Comparison of ENCODE assay signal across 8 cellular contexts in genomic region chr5:123610665-123611406, GRCh38.
DNase-seq lines count a peak whose midpoint lies in the region; ATAC-seq, FAIRE-seq and TF ChIP-seq lines count a peak whose summit lies in the region.

No MANE protein-coding gene starts in this region.

- peak; percentile 51 to 92 (median 63); a peak in 5 of 6 replicates for TF ChIP-seq CTCF in K562 (IDR thresholded peaks at IDR 0.05 in 2 of 3, conservative IDR thresholded peaks at IDR 0.05 in 1 of 3; ENCODE audit: insufficient read depth in 2 of 3, low read depth in 1 of 3, low read length in 3 of 3)
- TF ChIP-seq CTCF in spleen (IDR thresholded peaks at IDR 0.05 in 8 of 11, conservative IDR thresholded peaks at IDR 0.05 in 3 of 11), result peak; percentile 71 to 92 (median 80)

- H3K4me1 ChIP-seq in K562 (replicated peaks in 1 of 2; ENCODE audit: control insufficient read depth in 2 of 2, insufficient read depth in 2 of 2, low read length in 2 of 2), result no peaks in the 10 kb centered on the region
- H3K4me1 ChIP-seq in spleen, result peaks cover 0 to 9% (median 5%) of the 10 kb centered on the region in 6 donors

- POLR2A ChIA-PET in K562 (lab: Yijun Ruan, JAX), result no interaction called here

- DNase-seq in Caki2 (ENCODE audit: low read depth) (peak; percentile 31), NCI-H69 (lab: John Stamatoyannopoulos, UW) (peak; percentile 68), K562 (ENCODE audit: extremely low read depth in 1 of 4, low spot score in 3 of 4) (peak; percentile 30 to 59 (median 42)), iPS DF 4.7 (ENCODE audit: extremely low read depth, low spot score) (peak; percentile 14), spleen (no peak)

- H3K36me3 ChIP-seq in K562 (ENCODE audit: control insufficient read depth, insufficient read depth, low read length) (peaks cover 11% of the 10 kb centered on the region; the same call in 1 of the 3 replicates), spleen (peaks cover 0 to 60% (median 19%) of the 10 kb centered on the region in 6 donors)

- TF ChIP-seq RAD21 in K562 (CRISPR knock-in tag; conservative IDR thresholded peaks at IDR 0.05 in 1 of 2, IDR thresholded peaks at IDR 0.05 in 1 of 2), result peak; percentile 91 to 95

- intact Hi-C loops in K562 (cut with micrococcal nuclease), result loop anchor here (5.0 to 10.0 kb wide), 5 partner anchors 186 to 1109 kb away; partner anchors contain the start of genes CEP120 and PPIC
- intact Hi-C loops in spleen (cut with DNase I; ENCODE audit: low total_unique reads), result no loop called here

- no peak overlapping the region for H3K4me2 ChIP-seq in K562 (ENCODE audit: insufficient read depth, low read length)

- H3K9me1 ChIP-seq in K562 (ENCODE audit: control insufficient read depth, insufficient read depth, low read length), result no peaks in the 10 kb centered on the region

- no peak overlapping the region for H3K9ac ChIP-seq in K562 (ENCODE audit: insufficient read depth in 1 of 2, low read depth in 2 of 2, low read length in 2 of 2)

- H3K79me2 ChIP-seq in K562 (ENCODE audit: control insufficient read depth, insufficient read depth, low read length), result no peaks in the 10 kb centered on the region

- no peaks in the 10 kb centered on the region for H3K27me3 ChIP-seq in K562 (ENCODE audit: control insufficient read depth in 2 of 2, insufficient read depth in 2 of 2, low read length in 2 of 2)
- H3K27me3 ChIP-seq in spleen (replicated peaks in 1 of 7), result no peaks in the 10 kb centered on the region

- H3K9me3 ChIP-seq in K562 (replicated peaks; ENCODE audit: control insufficient read depth, insufficient read depth, low read depth, low read length) (no peaks in the 10 kb centered on the region), spleen (no peaks in the 10 kb centered on the region)

- TF ChIP-seq POLR2A in K562 (conservative IDR thresholded peaks at IDR 0.05) (no peak), spleen (IDR thresholded peaks at IDR 0.05) (no peak)

- no peak overlapping the region for H2AFZ ChIP-seq in K562 (ENCODE audit: low read depth, low read length)

- CTCF ChIA-PET in K562 (lab: Yijun Ruan, JAX; ENCODE audit: low intra/inter-chr PET ratio), result interaction anchor here (1.2 to 2.3 kb wide), 3 partner anchors 188 to 1110 kb away, joined by 3 to 7 read pairs (median 3); partner anchors contain the start of gene CEP120

- H4K20me1 ChIP-seq in K562 (replicated peaks; ENCODE audit: control insufficient read depth, insufficient read depth, low read length), result no peaks in the 10 kb centered on the region

- TF ChIP-seq EP300 in K562 (IDR thresholded peaks at IDR 0.05; ENCODE audit: low read length), result no peak

- BruUV-seq in K562 (replicated peaks; lab: Mats Ljungman, UMichigan), result no TSS peak

- in situ Hi-C loops in Caki2 (cut with HindIII; ENCODE audit: low pct_unique_long_range_greater_than_20kb, low sequenced_read_pairs) (no loop called here), K562 (cut with MboI) (loop anchor here (25.0 kb wide), 1 partner anchor 1099 kb away; no protein-coding TSS in a partner anchor)

- WGBS in K562 (ENCODE audit: insufficient coverage, low coverage, missing lambda C conversion rate), result 32% methylated on average over 5 of the region's 5 CpGs
- 43 to 53% (median 46%) methylated on average over 5 of the region's 5 CpGs for WGBS in spleen, 5 donors

- no peak overlapping the region for H3K4me3 ChIP-seq in K562
- no peak overlapping the region for H3K4me3 ChIP-seq in spleen

- peak; percentile 84 for FAIRE-seq in K562 (lab: Jason Lieb, UNC)

- ATAC-seq in GM18511 (IDR thresholded peaks at IDR 0.05; ENCODE audit: unreplicated experiment), result peak; percentile 77
- peak; percentile 68 for ATAC-seq in HG03175 (IDR thresholded peaks at IDR 0.05; ENCODE audit: unreplicated experiment)
- ATAC-seq in K562, result peak; percentile 71
- ATAC-seq in GM21619 (IDR thresholded peaks at IDR 0.05; ENCODE audit: unreplicated experiment), result no peak

- H3K27ac ChIP-seq in K562 (ENCODE audit: extremely low read depth, low read depth, low read length), result no peak overlapping the region
- H3K27ac ChIP-seq in spleen, result peak overlapping the region in 1 of 8 donors; percentile 4

TF ChIP-seq in K562, 482 proteins besides CTCF, POLR2A, EP300 and RAD21:
- TF ChIP-seq SMC3 (conservative IDR thresholded peaks at IDR 0.05; ENCODE audit: insufficient read depth, low read depth, low read length) (peak; percentile 53), LCOR (CRISPR knock-in tag; IDR thresholded peaks at IDR 0.05) (no peak), RFX5 (IDR thresholded peaks at IDR 0.05; ENCODE audit: low read depth, low read length) (no peak), HDAC8 (tag; IDR thresholded peaks at IDR 0.05) (no peak), TRIM24 (IDR thresholded peaks at IDR 0.05) (no peak), ZNF75A (CRISPR knock-in tag; IDR thresholded peaks at IDR 0.05) (no peak), HMG20A (CRISPR knock-in tag; conservative IDR thresholded peaks at IDR 0.05) (no peak), ZNF518B (CRISPR knock-in tag; IDR thresholded peaks at IDR 0.05) (no peak), ZNF764 (CRISPR knock-in tag; IDR thresholded peaks at IDR 0.05; ENCODE audit: low read depth) (0 out of 2 replicates have a peak, but pooled peaks have one; percentile 15), KLF16 (IDR thresholded peaks at IDR 0.05) (0 out of 2 replicates have a peak, but pooled peaks have one; percentile 18)
- TF ChIP-seq, protein P1, sequence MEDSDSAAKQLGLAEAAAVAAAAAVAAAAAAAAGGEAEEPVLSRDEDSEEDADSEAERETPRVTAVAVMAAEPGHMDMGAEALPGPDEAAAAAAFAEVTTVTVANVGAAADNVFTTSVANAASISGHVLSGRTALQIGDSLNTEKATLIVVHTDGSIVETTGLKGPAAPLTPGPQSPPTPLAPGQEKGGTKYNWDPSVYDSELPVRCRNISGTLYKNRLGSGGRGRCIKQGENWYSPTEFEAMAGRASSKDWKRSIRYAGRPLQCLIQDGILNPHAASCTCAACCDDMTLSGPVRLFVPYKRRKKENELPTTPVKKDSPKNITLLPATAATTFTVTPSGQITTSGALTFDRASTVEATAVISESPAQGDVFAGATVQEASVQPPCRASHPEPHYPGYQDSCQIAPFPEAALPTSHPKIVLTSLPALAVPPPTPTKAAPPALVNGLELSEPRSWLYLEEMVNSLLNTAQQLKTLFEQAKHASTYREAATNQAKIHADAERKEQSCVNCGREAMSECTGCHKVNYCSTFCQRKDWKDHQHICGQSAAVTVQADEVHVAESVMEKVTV (CRISPR knock-in tag; IDR thresholded peaks at IDR 0.05), result peak; percentile 80
- TF ChIP-seq, protein P2, sequence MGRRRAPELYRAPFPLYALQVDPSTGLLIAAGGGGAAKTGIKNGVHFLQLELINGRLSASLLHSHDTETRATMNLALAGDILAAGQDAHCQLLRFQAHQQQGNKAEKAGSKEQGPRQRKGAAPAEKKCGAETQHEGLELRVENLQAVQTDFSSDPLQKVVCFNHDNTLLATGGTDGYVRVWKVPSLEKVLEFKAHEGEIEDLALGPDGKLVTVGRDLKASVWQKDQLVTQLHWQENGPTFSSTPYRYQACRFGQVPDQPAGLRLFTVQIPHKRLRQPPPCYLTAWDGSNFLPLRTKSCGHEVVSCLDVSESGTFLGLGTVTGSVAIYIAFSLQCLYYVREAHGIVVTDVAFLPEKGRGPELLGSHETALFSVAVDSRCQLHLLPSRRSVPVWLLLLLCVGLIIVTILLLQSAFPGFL (CRISPR knock-in tag; IDR thresholded peaks at IDR 0.05), result no peak
